ENCODE assay signal across 1 cellular context in genomic region chr2:202033317-202034248, GRCh38.
TF ChIP-seq lines count a peak whose summit lies in the region.

Gene FZD7, plus strand, starts transcription at chr2:202033855. Its CDS starts 793 bp downstream, at chr2:202034648.

TF ChIP-seq in H1, 55 proteins besides CTCF, POLR2A, EP300 and RAD21 (continued from another document):
- TF ChIP-seq ATF2 (IDR thresholded peaks at IDR 0.05; ENCODE audit: low read length) (no peak), RBBP5 (IDR thresholded peaks at IDR 0.05; ENCODE audit: borderline replicate concordance, low read depth, low read length) (peak; percentile 27; the same call in 1 of the 2 replicates), KDM4A (IDR thresholded peaks at IDR 0.05; ENCODE audit: low read depth, low read length, severe bottlenecking) (peak; percentile 5), BACH1 (IDR thresholded peaks at IDR 0.05; ENCODE audit: low read length) (peak; percentile 52; the same call in 1 of the 2 replicates), NANOG (IDR thresholded peaks at IDR 0.05; ENCODE audit: insufficient read depth, low read depth, low read length, poor library complexity, severe bottlenecking) (no peak), CHD1 (IDR thresholded peaks at IDR 0.05; ENCODE audit: low read depth, low read length) (peak; percentile 63; the same call in 1 of the 2 replicates), CREB1 (IDR thresholded peaks at IDR 0.05) (0 out of 2 replicates have a peak, but pooled peaks have one; percentile 47), CBX5 (IDR thresholded peaks at IDR 0.05; ENCODE audit: low read depth, low read length) (no peak), TAF1 (IDR thresholded peaks at IDR 0.05; ENCODE audit: low read depth, low read length) (peak; percentile 56), BRCA1 (IDR thresholded peaks at IDR 0.05; ENCODE audit: low read depth, low read length) (no peak), HDAC2 (IDR thresholded peaks at IDR 0.05; ENCODE audit: borderline replicate concordance in 1 of 2, low read depth in 2 of 2, low read length in 2 of 2) (no peak), EGR1 (IDR thresholded peaks at IDR 0.05; ENCODE audit: borderline replicate concordance, low read depth, low read length) (no peak), CEBPB (IDR thresholded peaks at IDR 0.05; ENCODE audit: low read depth, low read length) (no peak), CBX8 (IDR thresholded peaks at IDR 0.05; ENCODE audit: borderline replicate concordance, low read depth, low read length) (no peak), POLR2AphosphoS5 (IDR thresholded peaks at IDR 0.05; ENCODE audit: low read depth, low read length) (peak; percentile 21), TEAD4 (IDR thresholded peaks at IDR 0.05; ENCODE audit: low read depth, low read length) (peak; percentile 81), NRF1 (IDR thresholded peaks at IDR 0.05; ENCODE audit: low read depth, low read length) (no peak), SP1 (IDR thresholded peaks at IDR 0.05; ENCODE audit: low read depth, low read length) (peak; percentile 35; the same call in 1 of the 2 replicates), TAF7 (optimal IDR thresholded peaks at IDR 0.05; ENCODE audit: borderline replicate concordance, low read depth, low read length) (peak; percentile 57), SP2 (IDR thresholded peaks at IDR 0.05; ENCODE audit: low read length) (peak; percentile 41; the same call in 1 of the 2 replicates), PHF8 (conservative IDR thresholded peaks at IDR 0.05; ENCODE audit: low read depth, low read length) (peak; percentile 61), YY1 (IDR thresholded peaks at IDR 0.05; ENCODE audit: low read depth, low read length) (no peak), TBP (IDR thresholded peaks at IDR 0.05; ENCODE audit: low read depth, low read length) (peak; percentile 37), EZH2 (IDR thresholded peaks at IDR 0.05; ENCODE audit: low read depth, low read length, severe bottlenecking) (no peak), FOSL1 (IDR thresholded peaks at IDR 0.05; ENCODE audit: insufficient read depth, low read depth, low read length) (no peak)
